In genomic region chr1:25875154-25875855, GRCh38 we compare ENCODE assay signal across 8 cellular contexts. TPM values are rescaled to one million over a fixed set of nuclear protein-coding genes. Genes with fewer than 3 reads are reported as not detected.
A peak's percentile ranks its signal among the peaks of the same experiment; 100 is the strongest.
DNase-seq lines count a peak whose midpoint lies in the region; ATAC-seq, FAIRE-seq and TF ChIP-seq lines count a peak whose summit lies in the region.

Gene PAQR7, minus strand, starts transcription at chr1:25875708. Its CDS starts 11,869 bp downstream, at chr1:25863839.

- peak; percentile 31 to 42 for TF ChIP-seq POLR2A in heart left ventricle (IDR thresholded peaks at IDR 0.05)
- peak; percentile 38 for TF ChIP-seq POLR2A in transverse colon (IDR thresholded peaks at IDR 0.05)

- no peaks in the 10 kb centered on the region for H3K27me3 ChIP-seq in heart left ventricle
- H3K27me3 ChIP-seq in pancreas, result no peaks in the 10 kb centered on the region
- H3K27me3 ChIP-seq in transverse colon, result no peaks in the 10 kb centered on the region

- H3K27ac Mint-ChIP-seq in activated naive CD8-positive, alpha-beta T cell treated with anti-CD3 and anti-CD28 coated beads, Interleukin-2, amount 50 U/mL, for 24 hours, result peak within 1 kb of the TSS; percentile 73

- H3K4me3 Mint-ChIP-seq in activated naive CD8-positive, alpha-beta T cell treated with anti-CD3 and anti-CD28 coated beads, Interleukin-2, amount 50 U/mL, for 24 hours, result peak within 1 kb of the TSS; percentile 87

- peak; percentile 82 for ATAC-seq in activated naive CD8-positive, alpha-beta T cell treated with anti-CD3 and anti-CD28 coated beads, Interleukin-2, amount 50 U/mL, for 24 hours
- ATAC-seq in heart left ventricle (peak; percentile 61 to 88 (median 87)), pancreas (peak; percentile 67 to 81 (median 76))

- no peaks in the 10 kb centered on the region for H3K36me3 Mint-ChIP-seq in activated naive CD8-positive, alpha-beta T cell treated with anti-CD3 and anti-CD28 coated beads, Interleukin-2, amount 50 U/mL, for 24 hours (ENCODE audit: low read depth)

- H3K4me1 Mint-ChIP-seq in activated naive CD8-positive, alpha-beta T cell treated with anti-CD3 and anti-CD28 coated beads, Interleukin-2, amount 50 U/mL, for 24 hours, result peaks cover 13% of the 10 kb centered on the region

- H3K9me3 ChIP-seq in heart left ventricle (no peaks in the 10 kb centered on the region), pancreas (no peaks in the 10 kb centered on the region), transverse colon (no peaks in the 10 kb centered on the region)

- H3K27ac ChIP-seq in heart left ventricle, result peak within 1 kb of the TSS in 11 of 12 donors; percentile 33 to 90 (median 69)
- peak within 1 kb of the TSS; percentile 87 to 93 (median 90) for H3K27ac ChIP-seq in pancreas
- H3K27ac ChIP-seq in transverse colon, result peak within 1 kb of the TSS; percentile 73 to 79 (median 76)

- TF ChIP-seq EP300 in transverse colon (IDR thresholded peaks at IDR 0.05; ENCODE audit: low read depth), result no peak

- in situ Hi-C loops in transverse colon (cut with MboI; ENCODE audit: low pct_ligation_motif_present in 1 of 4, low pct_unique_long_range_greater_than_20kb in 1 of 4, low sequenced_read_pairs in 3 of 4), result no loop called here

- H3K9me3 Mint-ChIP-seq in activated naive CD8-positive, alpha-beta T cell treated with anti-CD3 and anti-CD28 coated beads, Interleukin-2, amount 50 U/mL, for 24 hours, result no peaks in the 10 kb centered on the region

- H3K27me3 Mint-ChIP-seq in activated naive CD8-positive, alpha-beta T cell treated with anti-CD3 and anti-CD28 coated beads, Interleukin-2, amount 50 U/mL, for 24 hours, result peaks cover 10% of the 10 kb centered on the region

- TF ChIP-seq CTCF in heart left ventricle (IDR thresholded peaks at IDR 0.05) (peak in 3 of 12 donors; percentile 4 to 14 (median 9)), pancreas (IDR thresholded peaks at IDR 0.05) (no peak), transverse colon (IDR thresholded peaks at IDR 0.05) (no peak)

- H3K4me1 ChIP-seq in heart left ventricle, result peaks cover 0 to 43% (median 25%) of the 10 kb centered on the region in 12 donors
- H3K4me1 ChIP-seq in pancreas, result peaks cover 60 to 65% (median 63%) of the 10 kb centered on the region in 3 donors
- peaks cover 15 to 51% (median 38%) of the 10 kb centered on the region in 4 donors for H3K4me1 ChIP-seq in transverse colon

- DNase-seq in SHP77 (lab: John Stamatoyannopoulos, UW) (peak; percentile 47 to 59), SHP77 treated with DMSO at 0.1 percent for 48 hours (lab: John Stamatoyannopoulos, UW) (no peak), HuH-7 (ENCODE audit: low spot score) (peak; percentile 56), SW480 (ENCODE audit: low spot score) (peak; percentile 65), heart left ventricle (peak; percentile 73 to 87 (median 82)), pancreas (peak; percentile 78 to 94 (median 86)), transverse colon (peak; percentile 77)
- peak; percentile 72 for DNase-seq in activated naive CD8-positive, alpha-beta T cell treated with anti-CD3 and anti-CD28 coated beads, Interleukin-2, amount 50 U/mL, for 24 hours

- WGBS in heart left ventricle, 4 donors, result 1 to 2% (median 1%) methylated on average over 48 to 75 of the region's 75 CpGs
- 0 to 1% methylated on average over 61 to 75 of the region's 75 CpGs for WGBS in pancreas, 2 donors
- WGBS in transverse colon (ENCODE audit: low coverage in 1 of 2), 2 donors, result 0 to 1% methylated on average over 4 to 26 of the region's 75 CpGs

- H3K36me3 ChIP-seq in heart left ventricle, result peaks cover 0 to 3% (median 0%) of the 10 kb centered on the region in 9 donors
- H3K36me3 ChIP-seq in pancreas, result no peaks in the 10 kb centered on the region
- H3K36me3 ChIP-seq in transverse colon, result no peaks in the 10 kb centered on the region

- H3K4me3 ChIP-seq in heart left ventricle (peak within 1 kb of the TSS; percentile 39 to 88 (median 66)), pancreas (peak within 1 kb of the TSS; percentile 37 to 64 (median 51)), transverse colon (peak within 1 kb of the TSS; percentile 44 to 62 (median 54))

- intact Hi-C loops in heart left ventricle (cut with DNase I) (loop anchor here in 1 of 10 donors (10.0 kb wide), 1 partner anchor 51 kb away; no protein-coding TSS in a partner anchor), pancreas (cut with DNase I) (no loop called here), transverse colon (cut with DNase I; ENCODE audit: low total_unique reads) (no loop called here)

- FAIRE-seq in pancreas (lab: Jason Lieb, UNC), result no peak

RNA-seq across cellular contexts. Expression of gene PAQR7, which starts in this region (rescaled TPM):
- 1 to 10 TPM; 1.1 to 5.7 (median 2.1) TPM for total RNA-seq in heart left ventricle
- polyA plus RNA-seq in heart left ventricle, result 1 to 10 TPM; 1.3 to 1.7 TPM
- total RNA-seq in pancreas, result 10 to 100 TPM in 1 of 6 donors, 1 to 10 TPM in 5; 3.2 to 13.0 (median 4.4) TPM
- 1 to 10 TPM; 4.4 to 5.7 TPM for polyA plus RNA-seq in pancreas
- total RNA-seq in transverse colon, result 1 to 10 TPM in 3 of 4 donors, not detected in 1; 2.0 to 2.4 (median 2.4) TPM
